1 cellular context compared by ENCODE assay signal in the genomic region with DNA sequence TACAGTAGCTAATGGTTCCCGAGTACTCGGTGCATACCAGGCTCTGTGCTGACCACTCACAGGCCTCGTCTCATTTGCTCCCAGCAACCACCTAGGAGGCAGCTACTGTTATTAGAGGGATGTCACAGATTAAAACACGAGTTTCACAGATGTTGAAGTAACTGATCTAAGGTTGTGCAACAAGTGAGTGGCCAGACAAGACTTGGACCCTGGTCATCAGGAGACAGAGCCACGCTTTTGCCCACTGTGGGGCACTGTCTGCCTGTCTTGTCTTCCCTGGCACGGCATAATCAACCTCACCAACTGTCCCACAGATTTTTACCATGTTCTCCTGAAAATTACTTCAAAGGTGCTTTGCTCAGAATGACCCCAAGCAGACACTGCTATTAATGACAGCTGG.
TF ChIP-seq lines count a peak whose summit lies in the region.

No MANE protein-coding gene starts in this region.

TF ChIP-seq in H1, 55 proteins besides CTCF, POLR2A, EP300 and RAD21:
- TF ChIP-seq CEBPB (IDR thresholded peaks at IDR 0.05; ENCODE audit: low read depth, low read length) (0 out of 2 replicates have a peak, but pooled peaks have one; percentile 39), RFX5 (IDR thresholded peaks at IDR 0.05; ENCODE audit: borderline replicate concordance, low read depth, low read length) (no peak), CTBP2 (IDR thresholded peaks at IDR 0.05; ENCODE audit: borderline replicate concordance, insufficient read depth, insufficient read length, low read length) (no peak), KDM1A (IDR thresholded peaks at IDR 0.05; ENCODE audit: borderline replicate concordance, low read length) (no peak), CHD2 (IDR thresholded peaks at IDR 0.05; ENCODE audit: low read length) (no peak), NANOG (IDR thresholded peaks at IDR 0.05; ENCODE audit: insufficient read depth, low read depth, low read length, poor library complexity, severe bottlenecking) (no peak), CBX8 (IDR thresholded peaks at IDR 0.05; ENCODE audit: borderline replicate concordance, low read depth, low read length) (no peak), EGR1 (IDR thresholded peaks at IDR 0.05; ENCODE audit: borderline replicate concordance, low read depth, low read length) (no peak), POLR2AphosphoS5 (IDR thresholded peaks at IDR 0.05; ENCODE audit: low read depth, low read length) (no peak)
